Comparison of ENCODE assay signal across 11 cellular contexts in genomic region chr1:116847688-116848531, GRCh38.
DNase-seq lines count a peak whose midpoint lies in the region; ATAC-seq and TF ChIP-seq lines count a peak whose summit lies in the region.
"Had no signal": no experiment of that assay in that cellular context is flagged by ENCODE, and none has a peak within 500 bp of the region (broad histone marks: within the 10 kb centered on the region; RNA-seq: fewer than 3 reads in every experiment).

No MANE protein-coding gene starts in this region.

- intact Hi-C loops in left cardiac atrium (cut with DNase I) = no loop called here

- H3K27me3 Mint-ChIP-seq in activated T-cell treated with anti-CD3 and anti-CD28 coated beads, Interleukin-2, amount 50 U/mL, for 72 hours (ENCODE audit: low read depth) = peaks cover 7% of the 10 kb centered on the region
- no peaks in the 10 kb centered on the region for H3K27me3 Mint-ChIP-seq in progenitor cell of endocrine pancreas
- H3K27me3 Mint-ChIP-seq: brain; CD4-positive, alpha-beta memory T cell had no signal

- DNase-seq in stimulated activated CD4-positive, alpha-beta T cell treated with anti-CD3 and anti-CD28 coated beads, Interleukin-15, amount 100 ng/mL, for 24 hours = peak; percentile 21
- no peak for DNase-seq in stimulated activated CD4-positive, alpha-beta T cell treated with anti-CD3 and anti-CD28 coated beads, Interleukin-2, amount 100 ng/mL, for 48 hours
- peak; percentile 49 to 54 for DNase-seq in activated T-cell treated with anti-CD3 and anti-CD28 coated beads, Interleukin-2, amount 50 U/mL, for 72 hours
- DNase-seq in left cardiac atrium (peak; percentile 75), NCI-H146 (lab: John Stamatoyannopoulos, UW) (no peak), progenitor cell of endocrine pancreas (ENCODE audit: low spot score, unreplicated experiment) (no peak), NCI-H1092 treated with DMSO at 0.1 percent for 48 hours (lab: John Stamatoyannopoulos, UW) (no peak), NCI-H1436 treated with DMSO at 0.1 percent for 48 hours (lab: John Stamatoyannopoulos, UW) (no peak)
- DNase-seq: natural killer cell had no signal

- peaks cover 5 to 8% of the 10 kb centered on the region in 2 donors for H3K9me3 Mint-ChIP-seq in activated T-cell treated with anti-CD3 and anti-CD28 coated beads, Interleukin-2, amount 50 U/mL, for 72 hours
- peaks cover 8% of the 10 kb centered on the region for H3K9me3 Mint-ChIP-seq in progenitor cell of endocrine pancreas (ENCODE audit: low read depth)

- ATAC-seq in activated T-cell treated with anti-CD3 and anti-CD28 coated beads, Interleukin-2, amount 50 U/mL, for 72 hours (replicated peaks in 1 of 2) = peak; percentile 97 to 98
- ATAC-seq in left cardiac atrium = peak; percentile 70 to 87

- peak overlapping the region; percentile 66 for H3K27ac Mint-ChIP-seq in activated T-cell treated with anti-CD3 and anti-CD28 coated beads, Interleukin-2, amount 50 U/mL, for 72 hours
- H3K27ac Mint-ChIP-seq in progenitor cell of endocrine pancreas = no peak overlapping the region
- H3K27ac Mint-ChIP-seq: natural killer cell had no signal

- H3K4me3 Mint-ChIP-seq in activated T-cell treated with anti-CD3 and anti-CD28 coated beads, Interleukin-2, amount 50 U/mL, for 72 hours = peak overlapping the region; percentile 58 to 67
- H3K4me3 Mint-ChIP-seq in progenitor cell of endocrine pancreas (ENCODE audit: low read depth) = no peak overlapping the region
- H3K4me3 Mint-ChIP-seq: brain, natural killer cell had no signal

- TF ChIP-seq CTCF in progenitor cell of endocrine pancreas (IDR thresholded peaks at IDR 0.05; ENCODE audit: unreplicated experiment) = no peak

- H3K36me3 Mint-ChIP-seq in activated T-cell treated with anti-CD3 and anti-CD28 coated beads, Interleukin-2, amount 50 U/mL, for 72 hours (ENCODE audit: insufficient read depth in 2 of 2) = peaks cover 3 to 8% of the 10 kb centered on the region in 2 donors
- H3K36me3 Mint-ChIP-seq in progenitor cell of endocrine pancreas (ENCODE audit: insufficient read depth) = no peaks in the 10 kb centered on the region
- H3K36me3 Mint-ChIP-seq: natural killer cell had no signal

- H3K4me1 Mint-ChIP-seq in activated T-cell treated with anti-CD3 and anti-CD28 coated beads, Interleukin-2, amount 50 U/mL, for 72 hours (ENCODE audit: low read depth) = peaks cover 55% of the 10 kb centered on the region
- H3K4me1 Mint-ChIP-seq in progenitor cell of endocrine pancreas (ENCODE audit: low read depth) = peaks cover 14% of the 10 kb centered on the region
- H3K4me1 Mint-ChIP-seq: natural killer cell had no signal

Comparison
In these comparisons a context has a peak if more than half of its experiments do, and no peak if none do; other contexts are left out.
1. DNase-seq: peak in stimulated activated CD4-positive, alpha-beta T cell treated with anti-CD3 and anti-CD28 coated beads, Interleukin-15, amount 100 ng/mL, for 24 hours (single experiment), activated T-cell treated with anti-CD3 and anti-CD28 coated beads, Interleukin-2, amount 50 U/mL, for 72 hours (2 of 2) and left cardiac atrium (single experiment); none in stimulated activated CD4-positive, alpha-beta T cell treated with anti-CD3 and anti-CD28 coated beads, Interleukin-2, amount 100 ng/mL, for 48 hours (0 of 2), NCI-H146 (single experiment), progenitor cell of endocrine pancreas (single experiment), NCI-H1092 treated with DMSO at 0.1 percent for 48 hours (single experiment) and NCI-H1436 treated with DMSO at 0.1 percent for 48 hours (single experiment).